ENCODE assay signal across 13 cellular contexts in the genomic region with DNA sequence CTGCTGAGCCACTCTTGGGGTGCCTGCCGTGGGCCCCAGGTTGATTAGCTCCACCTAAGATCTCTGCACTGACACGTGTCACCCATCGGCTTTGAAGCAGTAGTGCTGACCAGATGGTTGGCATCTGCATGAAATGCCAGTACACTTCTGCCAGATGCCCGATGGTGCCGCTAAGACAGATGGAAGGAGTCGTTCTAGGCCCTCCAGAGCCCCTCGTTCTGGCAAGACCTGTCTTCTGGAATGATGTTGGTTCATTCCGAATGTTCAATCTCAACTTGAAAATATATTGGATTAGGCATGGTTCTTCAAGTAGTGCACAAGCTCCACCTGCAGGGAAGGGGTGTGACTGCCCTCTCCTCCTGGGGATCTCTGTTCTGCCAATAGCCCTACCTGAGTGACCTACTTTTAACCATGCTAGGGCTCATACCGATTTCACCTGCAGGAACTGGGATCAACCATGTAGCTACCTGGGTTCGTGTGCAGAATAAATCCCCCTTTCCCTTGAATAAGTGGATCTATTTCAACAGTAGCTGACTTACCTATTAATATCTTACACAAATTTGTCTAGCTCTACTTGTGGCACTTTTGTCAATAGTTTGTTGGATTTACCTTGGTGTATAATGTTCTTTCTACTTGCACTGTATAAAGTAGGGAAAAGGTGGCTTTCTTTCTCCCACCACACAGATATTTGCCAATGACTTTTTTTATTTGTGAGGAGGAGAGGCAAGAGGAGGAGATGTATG.
DNase-seq lines count a peak whose midpoint lies in the region; ATAC-seq and TF ChIP-seq lines count a peak whose summit lies in the region.
"Had no signal": no experiment of that assay in that cellular context is flagged by ENCODE, and none has a peak within 500 bp of the region (broad histone marks: within the 10 kb centered on the region; RNA-seq: fewer than 3 reads in every experiment).

No MANE protein-coding gene starts in this region.

- no peak overlapping the region for H3K4me2 ChIP-seq in OCI-LY3 (ENCODE audit: low read length)
- H3K4me2 ChIP-seq: BLaER1 had no signal

- peak overlapping the region; percentile 36 for H3K27ac Mint-ChIP-seq in glutamatergic neuron (ENCODE audit: unreplicated experiment)
- H3K27ac Mint-ChIP-seq: stimulated activated naive CD8-positive, alpha-beta T cell treated with anti-CD3 and anti-CD28 coated beads, Interleukin-15, Interleukin-2, amounts not matched to agents 100 ng/mL and 50 ng/mL, for 24 hours had no signal

- H3K4me1 ChIP-seq in OCI-LY3 (ENCODE audit: low read length) = no peaks in the 10 kb centered on the region
- H3K4me1 ChIP-seq: BLaER1, esophagus squamous epithelium had no signal

- H3K9me3 Mint-ChIP-seq in glutamatergic neuron (ENCODE audit: unreplicated experiment) = peaks cover 4% of the 10 kb centered on the region

- H3K4me3 Mint-ChIP-seq in glutamatergic neuron (ENCODE audit: unreplicated experiment) = peak overlapping the region; percentile 13
- H3K4me3 Mint-ChIP-seq: stimulated activated naive CD8-positive, alpha-beta T cell treated with anti-CD3 and anti-CD28 coated beads, Interleukin-15, Interleukin-2, amounts not matched to agents 100 ng/mL and 50 ng/mL, for 24 hours had no signal

- H3K79me2 ChIP-seq in OCI-LY3 (ENCODE audit: low read length) = no peaks in the 10 kb centered on the region

- no peak for ATAC-seq in GM18873 (IDR thresholded peaks at IDR 0.05; ENCODE audit: low FRiP score, unreplicated experiment)

- no peaks in the 10 kb centered on the region for H4K20me1 ChIP-seq in OCI-LY3 (ENCODE audit: insufficient read depth, low read length)
- H4K20me1 ChIP-seq: BLaER1 had no signal

- no peak overlapping the region for H2AFZ ChIP-seq in OCI-LY3 (ENCODE audit: low read depth, low read length)

- H3K27me3 ChIP-seq in OCI-LY3 (ENCODE audit: low read depth, low read length) = no peaks in the 10 kb centered on the region
- H3K27me3 ChIP-seq: BLaER1, esophagus squamous epithelium had no signal

- H3K27ac ChIP-seq in OCI-LY3 (ENCODE audit: low read length) = no peak overlapping the region
- H3K27ac ChIP-seq: BLaER1, esophagus squamous epithelium had no signal

- H3K36me3 ChIP-seq in OCI-LY3 (replicated peaks; ENCODE audit: low read depth, low read length) = no peaks in the 10 kb centered on the region
- H3K36me3 ChIP-seq: BLaER1, esophagus squamous epithelium had no signal

- DNase-seq in NCI-H1417 (lab: John Stamatoyannopoulos, UW) = peak; percentile 2 to 29 (median 22)
- DNase-seq in NCI-H1417 treated with DMSO at 0.1 percent for 48 hours (lab: John Stamatoyannopoulos, UW) = no peak
- DNase-seq in glutamatergic neuron = peak; percentile 23
- peak; percentile 2 for DNase-seq in stromal cell of bone marrow (ENCODE audit: low read depth)
- DNase-seq in activated CD8-positive, alpha-beta memory T cell treated with anti-CD3 and anti-CD28 coated beads for 24 hours = no peak
- no peak for DNase-seq in activated effector memory CD4-positive, alpha-beta T cell treated with Interleukin-2 at 50 U/mL for 16 hours
- DNase-seq: activated T-cell treated with anti-CD3 and anti-CD28 coated beads, Interleukin-2, amount 50 U/mL, for 48 hours; esophagus squamous epithelium; NCI-H774 had no signal

- no peak overlapping the region for H3K4me3 ChIP-seq in OCI-LY3 (ENCODE audit: low read length)
- H3K4me3 ChIP-seq: BLaER1, esophagus squamous epithelium had no signal

- peaks cover 7% of the 10 kb centered on the region for H3K27me3 Mint-ChIP-seq in glutamatergic neuron (ENCODE audit: unreplicated experiment)
- H3K27me3 Mint-ChIP-seq: stimulated activated naive CD8-positive, alpha-beta T cell treated with anti-CD3 and anti-CD28 coated beads, Interleukin-15, Interleukin-2, amounts not matched to agents 100 ng/mL and 50 ng/mL, for 24 hours had no signal

- H3K9me3 ChIP-seq in OCI-LY3 (ENCODE audit: insufficient read depth, low read length) = no peaks in the 10 kb centered on the region
- H3K9me3 ChIP-seq: BLaER1, esophagus squamous epithelium had no signal

- peaks cover 7% of the 10 kb centered on the region for H3K4me1 Mint-ChIP-seq in glutamatergic neuron (ENCODE audit: low read depth, unreplicated experiment)

- no peak overlapping the region for H3K9ac ChIP-seq in OCI-LY3 (ENCODE audit: low read length)
- H3K9ac ChIP-seq: BLaER1 had no signal

- peak; percentile 54 for TF ChIP-seq CTCF in OCI-LY3 (IDR thresholded peaks at IDR 0.05; ENCODE audit: low read depth, low read length)
- no peak for TF ChIP-seq CTCF in glutamatergic neuron (IDR thresholded peaks at IDR 0.05; ENCODE audit: partially characterized antibody, unreplicated experiment)

- H3K36me3 Mint-ChIP-seq in glutamatergic neuron (ENCODE audit: unreplicated experiment) = no peaks in the 10 kb centered on the region

Comparison
In these comparisons a context has a peak if more than half of its experiments do, and no peak if none do; other contexts are left out.
1. DNase-seq: peak in NCI-H1417 (3 of 3), glutamatergic neuron (single experiment) and stromal cell of bone marrow (single experiment); none in NCI-H1417 treated with DMSO at 0.1 percent for 48 hours (single experiment), activated CD8-positive, alpha-beta memory T cell treated with anti-CD3 and anti-CD28 coated beads for 24 hours (single experiment) and activated effector memory CD4-positive, alpha-beta T cell treated with Interleukin-2 at 50 U/mL for 16 hours (single experiment).